In the genomic region with DNA sequence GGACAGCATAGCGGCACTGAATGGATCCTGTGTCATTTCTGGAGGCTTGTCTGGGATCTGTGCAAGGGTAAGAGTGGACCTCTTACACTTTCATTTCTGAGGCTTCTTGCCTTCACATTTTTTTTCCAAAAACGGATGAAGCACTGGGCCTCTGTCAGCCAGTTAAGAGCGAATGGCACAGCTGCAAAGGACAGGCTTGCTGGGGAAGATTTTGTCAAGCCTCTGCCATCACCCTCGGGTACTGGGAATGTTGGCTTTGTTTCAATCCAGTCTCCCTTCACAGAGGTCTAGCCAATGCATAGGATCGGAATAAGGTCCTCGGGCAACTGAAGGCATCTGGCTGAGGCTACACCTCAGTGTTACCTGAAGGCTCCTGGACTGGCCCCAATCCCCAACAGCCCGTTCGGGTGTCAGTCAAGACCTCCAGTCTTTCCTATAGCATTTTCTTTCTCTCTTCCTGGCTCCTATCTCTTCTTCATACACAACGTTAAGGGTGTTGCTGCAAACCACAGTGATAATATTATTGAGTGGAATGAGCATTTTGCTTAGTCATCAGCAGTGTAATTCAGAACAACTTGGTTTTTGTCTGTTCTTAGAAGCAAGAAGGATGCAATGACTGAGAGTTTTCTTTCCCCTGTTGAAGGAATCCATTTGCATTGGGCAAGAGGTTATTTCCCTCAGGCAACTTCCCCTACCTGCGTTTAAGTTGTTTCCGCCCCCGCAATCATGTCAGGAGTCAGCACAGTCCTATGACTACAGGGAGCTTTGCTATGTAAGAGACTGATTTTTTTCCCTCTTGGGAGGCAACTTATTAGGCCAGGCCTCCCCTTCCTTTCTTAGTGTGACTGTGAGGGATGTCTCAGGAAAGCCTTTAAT, we compare ENCODE assay signal across 8 cellular contexts. TPM values are rescaled to one million over a fixed set of nuclear protein-coding genes. Genes with fewer than 3 reads are reported as not detected.
A peak's percentile ranks its signal among the peaks of the same experiment; 100 is the strongest.
DNase-seq lines count a peak whose midpoint lies in the region; ATAC-seq and TF ChIP-seq lines count a peak whose summit lies in the region.

No MANE protein-coding gene starts in this region.

- peaks cover 86% of the 10 kb centered on the region for H3K4me1 Mint-ChIP-seq in activated CD4-positive, alpha-beta T cell treated with anti-CD3 and anti-CD28 coated beads for 36 hours
- peaks cover 74% of the 10 kb centered on the region for H3K4me1 Mint-ChIP-seq in activated B cell treated with CpG ODN at 0.5 μM for 24 hours

- POLR2A ChIA-PET in activated CD4-positive, alpha-beta T cell treated with anti-CD3 and anti-CD28 coated beads for 36 hours (lab: Charles Lee): interaction anchor here (0.6 to 1.3 kb wide), 6 partner anchors 15 to 467 kb away, joined by 3 to 5 read pairs (median 4); a partner anchor contains a TSS
- POLR2A ChIA-PET in activated B cell treated with CpG ODN at 0.5 μM for 24 hours (lab: Charles Lee): interaction anchor here (2.9 kb wide), 1 partner anchor 22 kb away, joined by 19 read pairs; a partner anchor contains a TSS

- no peaks in the 10 kb centered on the region for H3K27me3 Mint-ChIP-seq in activated CD4-positive, alpha-beta T cell treated with anti-CD3 and anti-CD28 coated beads for 36 hours
- H3K27me3 Mint-ChIP-seq in activated B cell treated with CpG ODN at 0.5 μM for 24 hours: no peaks in the 10 kb centered on the region

- peak; percentile 91 for DNase-seq in activated CD4-positive, alpha-beta T cell treated with anti-CD3 and anti-CD28 coated beads for 36 hours
- DNase-seq in activated CD4-positive, alpha-beta T cell treated with anti-CD3 and anti-CD28 coated beads, Interleukin-2, amount 50 U/mL, for 1 hour: no peak
- DNase-seq in activated B cell treated with CpG ODN at 0.5 μM for 24 hours (no peak), fibroblast of pulmonary artery (ENCODE audit: low read depth) (peak; percentile 75), NCI-H524 treated with DMSO at 0.1 percent for 48 hours (lab: John Stamatoyannopoulos, UW) (no peak), C1 segment of cervical spinal cord (lab: John Stamatoyannopoulos, UW) (no peak)
- peak; percentile 48 to 73 (median 73) for DNase-seq in stimulated activated CD4-positive, alpha-beta T cell treated with anti-CD3 and anti-CD28 coated beads, TNF-alpha, amount 100 ng/mL, for 24 hours (ENCODE audit: low read depth in 3 of 3)

- peaks cover 7% of the 10 kb centered on the region for H3K9me3 Mint-ChIP-seq in activated CD4-positive, alpha-beta T cell treated with anti-CD3 and anti-CD28 coated beads for 36 hours (ENCODE audit: low read depth)
- H3K9me3 Mint-ChIP-seq in activated B cell treated with CpG ODN at 0.5 μM for 24 hours: peaks cover 9% of the 10 kb centered on the region

- TF ChIP-seq CTCF in activated B cell treated with CpG ODN at 0.5 μM for 24 hours (IDR thresholded peaks at IDR 0.05): no peak
- TF ChIP-seq CTCF in fibroblast of pulmonary artery (IDR thresholded peaks at IDR 0.05; ENCODE audit: low read length, missing control alignments): no peak

- CTCF ChIA-PET in activated CD4-positive, alpha-beta T cell treated with anti-CD3 and anti-CD28 coated beads for 36 hours (lab: Charles Lee): interaction anchor here (0.6 to 0.8 kb wide), 2 partner anchors 45 to 191 kb away, joined by 3 read pairs; a partner anchor contains a TSS
- CTCF ChIA-PET in activated B cell treated with CpG ODN at 0.5 μM for 24 hours (lab: Charles Lee): no interaction called here

- H3K4me3 Mint-ChIP-seq in activated CD4-positive, alpha-beta T cell treated with anti-CD3 and anti-CD28 coated beads for 36 hours: no peak overlapping the region
- H3K4me3 Mint-ChIP-seq in activated B cell treated with CpG ODN at 0.5 μM for 24 hours: peak overlapping the region; percentile 9

- peaks cover 64% of the 10 kb centered on the region for H3K36me3 Mint-ChIP-seq in activated CD4-positive, alpha-beta T cell treated with anti-CD3 and anti-CD28 coated beads for 36 hours (ENCODE audit: low read depth)
- H3K36me3 Mint-ChIP-seq in activated B cell treated with CpG ODN at 0.5 μM for 24 hours (ENCODE audit: low read depth): peaks cover 65% of the 10 kb centered on the region

- H3K4me3 ChIP-seq in fibroblast of pulmonary artery (replicated peaks; ENCODE audit: low read depth, low read length): no peak overlapping the region

- peak overlapping the region; percentile 69 for H3K27ac Mint-ChIP-seq in activated CD4-positive, alpha-beta T cell treated with anti-CD3 and anti-CD28 coated beads for 36 hours
- peak overlapping the region; percentile 69 for H3K27ac Mint-ChIP-seq in activated B cell treated with CpG ODN at 0.5 μM for 24 hours

- peak; percentile 94 for ATAC-seq in activated CD4-positive, alpha-beta T cell treated with anti-CD3 and anti-CD28 coated beads for 36 hours
- ATAC-seq in HG03064 (IDR thresholded peaks at IDR 0.05; ENCODE audit: low read depth, unreplicated experiment) (peak; percentile 62), activated B cell treated with CpG ODN at 0.5 μM for 24 hours (ENCODE audit: low read depth) (peak; percentile 91)

- intact Hi-C loops in activated CD4-positive, alpha-beta T cell treated with anti-CD3 and anti-CD28 coated beads for 36 hours (cut with DNase I, micrococcal nuclease): loop anchor here (1.0 to 2.0 kb wide), 4 partner anchors 23 to 422 kb away; a partner anchor contains a TSS
- intact Hi-C loops in activated B cell treated with CpG ODN at 0.5 μM for 24 hours (cut with micrococcal nuclease): loop anchor here (1.0 kb wide), 3 partner anchors 14 to 37 kb away; a partner anchor contains a TSS

RNA-seq across cellular contexts. Expression of a gene that starts 22.8 kb away (rescaled TPM):
- 10 to 100 TPM; 28.4 to 45.2 TPM for total RNA-seq in activated CD4-positive, alpha-beta T cell treated with anti-CD3 and anti-CD28 coated beads for 36 hours
- total RNA-seq in activated B cell treated with CpG ODN at 0.5 μM for 24 hours: 34.4 and 38.1 TPM in 2 replicates

RNA-seq across cellular contexts. Expression of a gene that starts 23.2 kb away (rescaled TPM):
- 10 to 100 TPM; 32.8 to 36.1 TPM for total RNA-seq in activated CD4-positive, alpha-beta T cell treated with anti-CD3 and anti-CD28 coated beads for 36 hours
- 164 and 184 TPM in 2 replicates for total RNA-seq in activated B cell treated with CpG ODN at 0.5 μM for 24 hours

Comparison
In these comparisons a context has a peak if more than half of its experiments do, and no peak if none do; other contexts are left out.
1. DNase-seq: peak in activated CD4-positive, alpha-beta T cell treated with anti-CD3 and anti-CD28 coated beads for 36 hours (single experiment), fibroblast of pulmonary artery (single experiment) and stimulated activated CD4-positive, alpha-beta T cell treated with anti-CD3 and anti-CD28 coated beads, TNF-alpha, amount 100 ng/mL, for 24 hours (3 of 3); none in activated CD4-positive, alpha-beta T cell treated with anti-CD3 and anti-CD28 coated beads, Interleukin-2, amount 50 U/mL, for 1 hour (single experiment), activated B cell treated with CpG ODN at 0.5 μM for 24 hours (single experiment), NCI-H524 treated with DMSO at 0.1 percent for 48 hours (single experiment) and C1 segment of cervical spinal cord (0 of 14).
2. Peak in every context shown above with its lines, with median percentiles within 50 percentile points of each other: ATAC-seq.